21 cellular contexts compared by ENCODE assay signal in the genomic region with DNA sequence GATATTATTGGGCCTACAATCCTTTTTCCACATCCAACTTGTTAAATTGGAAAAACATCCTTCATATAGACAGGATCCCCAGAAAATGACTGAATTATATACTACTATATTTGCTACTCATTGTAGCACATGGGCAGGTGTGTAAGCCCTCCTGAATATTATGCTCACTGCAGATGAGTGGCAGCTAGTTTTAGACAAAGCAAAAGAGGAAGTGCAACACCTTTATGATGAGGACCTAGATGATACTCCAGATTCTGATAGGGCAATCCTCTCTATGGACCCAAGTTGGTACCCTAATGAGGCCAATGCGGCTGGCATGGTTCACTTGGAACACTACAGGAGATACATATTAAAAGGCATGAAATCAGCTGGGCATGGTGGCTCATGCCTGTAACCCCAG.
DNase-seq lines count a peak whose midpoint lies in the region; ATAC-seq, FAIRE-seq and TF ChIP-seq lines count a peak whose summit lies in the region.
"Had no signal": no experiment of that assay in that cellular context is flagged by ENCODE, and none has a peak within 500 bp of the region (broad histone marks: within the 10 kb centered on the region; RNA-seq: fewer than 3 reads in every experiment).

No MANE protein-coding gene starts in this region.

- H3K27ac ChIP-seq in GM12878 (ENCODE audit: control insufficient read depth, insufficient read depth): no peak overlapping the region
- no peak overlapping the region for H3K27ac ChIP-seq in suprapubic skin
- H3K27ac ChIP-seq: BLaER1 treated with 17β-estradiol and CSF1 and Interleukin-3, amounts not matched to agents 10 nM and 100 nM; GM23248 had no signal

- H3K4me3 ChIP-seq in GM12878 (no peak overlapping the region), suprapubic skin (no peak overlapping the region)
- H3K4me3 ChIP-seq: BLaER1 treated with 17β-estradiol and CSF1 and Interleukin-3, amounts not matched to agents 10 nM and 100 nM; GM23248; HAP-1 had no signal

- SMC1A ChIA-PET in GM12878 (lab: Charles Lee; ENCODE audit: uncharacterized antibody, unreplicated experiment): interaction anchor here (1.0 kb wide), 1 partner anchor 168 kb away, joined by 3 read pairs; no protein-coding TSS in a partner anchor

- in situ Hi-C loops in GM12878 (cut with MboI): no loop called here

- no peak overlapping the region for H2AFZ ChIP-seq in GM12878 (ENCODE audit: control insufficient read depth, low read depth, low read length)
- H2AFZ ChIP-seq: GM23248 had no signal

- H3K27me3 ChIP-seq in GM12878 (replicated peaks in 1 of 2; ENCODE audit: control insufficient read depth in 2 of 2, insufficient read depth in 2 of 2, low read length in 1 of 2) (no peaks in the 10 kb centered on the region; a peak in 1 of 4 replicates), suprapubic skin (no peaks in the 10 kb centered on the region)
- H3K27me3 ChIP-seq: BLaER1 treated with 17β-estradiol and CSF1 and Interleukin-3, amounts not matched to agents 10 nM and 100 nM had no signal

- whole genome bisulfite sequencing in GM12878 (ENCODE audit: insufficient coverage, insufficient replicate concordance, low lambda C conversion rate, missing lambda C conversion rate): 56% methylated on average over 1 of the region's 1 CpG
- WGBS in suprapubic skin: 92% methylated on average over 1 of the region's 1 CpG

- no peaks in the 10 kb centered on the region for H3K4me1 ChIP-seq in GM12878 (ENCODE audit: control insufficient read depth, insufficient read depth, low read length)
- no peaks in the 10 kb centered on the region for H3K4me1 ChIP-seq in suprapubic skin

- H3K4me2 ChIP-seq in GM12878 (ENCODE audit: control insufficient read depth, insufficient read depth): no peak overlapping the region

- TF ChIP-seq EP300 in GM12878 (IDR thresholded peaks at IDR 0.05; ENCODE audit: borderline replicate concordance in 1 of 2, control insufficient read depth in 1 of 2, low read depth in 2 of 2, low read length in 2 of 2) (no peak), suprapubic skin (IDR thresholded peaks at IDR 0.05) (no peak)

- RAD21 ChIA-PET in GM12878 (lab: Charles Lee; ENCODE audit: unreplicated experiment): no interaction called here

- FAIRE-seq in GM12878 (lab: Jason Lieb, UNC): no peak
- FAIRE-seq: GM12892, HTR-8/SVneo had no signal

- no peaks in the 10 kb centered on the region for H4K20me1 ChIP-seq in GM12878 (ENCODE audit: control insufficient read depth, insufficient read depth)
- H4K20me1 ChIP-seq: BLaER1 treated with 17β-estradiol and CSF1 and Interleukin-3, amounts not matched to agents 10 nM and 100 nM had no signal

- H3K4me3 Mint-ChIP-seq in naive B cell: no peak overlapping the region
- H3K4me3 Mint-ChIP-seq: B cell; CD8-positive, alpha-beta T cell had no signal

- ATAC-seq in GM18502 (IDR thresholded peaks at IDR 0.05; ENCODE audit: poor library complexity, unreplicated experiment) (peak; percentile 48), HG02885 (IDR thresholded peaks at IDR 0.05; ENCODE audit: poor library complexity, unreplicated experiment) (peak; percentile 59), GM12878 (peak; percentile 54), naive B cell (ENCODE audit: low read depth in 2 of 2) (peak; percentile 69 to 83), HG02970 (IDR thresholded peaks at IDR 0.05; ENCODE audit: low FRiP score, unreplicated experiment) (no peak)
- ATAC-seq: CD8-positive, alpha-beta T cell had no signal

- H3K9me3 ChIP-seq in GM12878 (replicated peaks; ENCODE audit: control insufficient read depth, insufficient read depth, low read length): no peaks in the 10 kb centered on the region
- no peaks in the 10 kb centered on the region for H3K9me3 ChIP-seq in suprapubic skin
- H3K9me3 ChIP-seq: HAP-1 had no signal

- H3K27me3 Mint-ChIP-seq in naive B cell: no peaks in the 10 kb centered on the region
- H3K27me3 Mint-ChIP-seq: B cell had no signal

- POLR2A ChIA-PET in GM12878 (lab: Charles Lee): no interaction called here

- CTCF ChIA-PET in GM12878 (lab: Yijun Ruan, JAX): interaction anchor here (0.6 kb wide), 1 partner anchor 531 kb away, joined by 3 read pairs; no protein-coding TSS in a partner anchor

- intact Hi-C loops in GM12878 (cut with micrococcal nuclease; ENCODE audit: unreplicated experiment): no loop called here

- no peak overlapping the region for H3K9ac ChIP-seq in GM12878 (ENCODE audit: control insufficient read depth, insufficient read depth, low read length)
- H3K9ac ChIP-seq: BLaER1 treated with 17β-estradiol and CSF1 and Interleukin-3, amounts not matched to agents 10 nM and 100 nM; GM23248 had no signal

- peaks cover 3 to 18% (median 9%) of the 10 kb centered on the region in 3 donors for H3K4me1 Mint-ChIP-seq in naive B cell

- TF ChIP-seq RAD21 in GM12878 (IDR thresholded peaks at IDR 0.05; ENCODE audit: insufficient read depth, low read depth, low read length): no peak

- TF ChIP-seq POLR2A in GM12878 (IDR thresholded peaks at IDR 0.05; ENCODE audit: low read depth, low read length): no peak
- no peak for TF ChIP-seq POLR2A in suprapubic skin (IDR thresholded peaks at IDR 0.05)

- TF ChIP-seq CTCF in GM12878 (IDR thresholded peaks at IDR 0.05 in 2 of 3, conservative IDR thresholded peaks at IDR 0.05 in 1 of 3; ENCODE audit: control insufficient read depth in 2 of 3, extremely low read depth in 1 of 3, insufficient read depth in 1 of 3, low read depth in 3 of 3, low read length in 3 of 3) (no peak), suprapubic skin (IDR thresholded peaks at IDR 0.05) (no peak)

- BruUV-seq in GM12878 (replicated peaks; lab: Mats Ljungman, UMichigan): no TSS peak

- H3K9me3 Mint-ChIP-seq in naive B cell: no peaks in the 10 kb centered on the region
- H3K9me3 Mint-ChIP-seq: CD8-positive, alpha-beta T cell had no signal

- H3K36me3 ChIP-seq in GM12878 (ENCODE audit: control insufficient read depth in 2 of 2, insufficient read depth in 2 of 2, low read length in 1 of 2): no peaks in the 10 kb centered on the region
- H3K36me3 ChIP-seq in suprapubic skin: no peaks in the 10 kb centered on the region
- H3K36me3 ChIP-seq: BLaER1 treated with 17β-estradiol and CSF1 and Interleukin-3, amounts not matched to agents 10 nM and 100 nM; HAP-1 had no signal

- DNase-seq in GM12878 (ENCODE audit: low read depth, low spot score): no peak
- no peak for DNase-seq in naive B cell
- no peak for DNase-seq in suprapubic skin (ENCODE audit: low spot score in 2 of 2)
- DNase-seq in stimulated activated CD4-positive, alpha-beta T cell treated with anti-CD3 and anti-CD28 coated beads, Interleukin-4, amount 100 ng/mL, for 4 hours: no peak
- DNase-seq: Calu3; CD8-positive, alpha-beta T cell; DMS 273 treated with DMSO at 0.1 percent for 48 hours; DMS53; DND-41; EL; GM23248; IMR-90; KBM-7 had no signal

- no peaks in the 10 kb centered on the region for H3K79me2 ChIP-seq in GM12878 (ENCODE audit: control insufficient read depth, insufficient read depth, low read length)

- no peak overlapping the region for H3K27ac Mint-ChIP-seq in naive B cell
- H3K27ac Mint-ChIP-seq: B cell; CD8-positive, alpha-beta T cell had no signal

- no peaks in the 10 kb centered on the region for H3K36me3 Mint-ChIP-seq in naive B cell
- H3K36me3 Mint-ChIP-seq: CD8-positive, alpha-beta T cell had no signal

TF ChIP-seq in GM12878, 131 proteins besides CTCF, POLR2A, EP300 and RAD21:
- TF ChIP-seq, protein P1, sequence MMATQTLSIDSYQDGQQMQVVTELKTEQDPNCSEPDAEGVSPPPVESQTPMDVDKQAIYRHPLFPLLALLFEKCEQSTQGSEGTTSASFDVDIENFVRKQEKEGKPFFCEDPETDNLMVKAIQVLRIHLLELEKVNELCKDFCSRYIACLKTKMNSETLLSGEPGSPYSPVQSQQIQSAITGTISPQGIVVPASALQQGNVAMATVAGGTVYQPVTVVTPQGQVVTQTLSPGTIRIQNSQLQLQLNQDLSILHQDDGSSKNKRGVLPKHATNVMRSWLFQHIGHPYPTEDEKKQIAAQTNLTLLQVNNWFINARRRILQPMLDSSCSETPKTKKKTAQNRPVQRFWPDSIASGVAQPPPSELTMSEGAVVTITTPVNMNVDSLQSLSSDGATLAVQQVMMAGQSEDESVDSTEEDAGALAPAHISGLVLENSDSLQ (IDR thresholded peaks at IDR 0.05): peak; percentile 79
- TF ChIP-seq SPI1 (IDR thresholded peaks at IDR 0.05; ENCODE audit: borderline replicate concordance, insufficient read depth, low read depth, low read length) (peak; percentile 92), MTA3 (IDR thresholded peaks at IDR 0.05; ENCODE audit: borderline replicate concordance, low read length) (no peak)
